In the genomic region with DNA sequence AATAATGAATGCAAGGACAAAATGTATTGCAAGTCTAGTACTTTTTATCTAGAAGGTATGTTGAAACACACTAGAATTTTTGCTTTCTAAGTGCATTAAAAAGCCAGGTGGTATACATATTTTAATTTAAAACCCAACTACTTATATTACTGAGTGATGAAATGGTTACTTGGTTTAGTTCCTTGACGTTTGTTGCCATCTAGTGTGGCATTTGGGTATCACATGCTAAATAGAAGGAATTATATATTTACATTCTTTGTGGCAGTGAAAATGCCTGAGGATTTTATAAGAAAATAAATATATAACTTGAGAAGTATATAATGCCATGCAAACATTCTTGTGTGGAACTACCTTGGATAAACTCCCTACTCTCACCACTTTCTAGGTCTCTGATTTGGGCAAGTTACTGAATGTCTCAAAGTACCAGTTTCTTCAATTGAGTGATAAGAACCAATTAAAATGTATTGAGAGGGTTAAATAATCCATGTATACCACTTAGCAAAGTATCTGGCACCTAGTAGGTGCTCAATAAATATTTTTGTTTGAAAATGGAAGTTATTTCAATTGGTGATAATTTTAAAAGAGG, we compare ENCODE assay signal across 9 cellular contexts.
DNase-seq lines count a peak whose midpoint lies in the region; ATAC-seq, FAIRE-seq and TF ChIP-seq lines count a peak whose summit lies in the region.
"Had no signal": no experiment of that assay in that cellular context is flagged by ENCODE, and none has a peak within 500 bp of the region (broad histone marks: within the 10 kb centered on the region; RNA-seq: fewer than 3 reads in every experiment).

No MANE protein-coding gene starts in this region.

- H3K4me3 ChIP-seq in neural progenitor cell, result no peak overlapping the region

- no peaks in the 10 kb centered on the region for H3K9me3 ChIP-seq in neural progenitor cell (ENCODE audit: low read depth)

- FAIRE-seq in GM12891 (lab: Jason Lieb, UNC), result peak; percentile 20
- FAIRE-seq in endometrium (lab: Jason Lieb, UNC), result peak; percentile 90

- no peak overlapping the region for H2AFZ ChIP-seq in neural progenitor cell (replicated peaks)

- no peaks in the 10 kb centered on the region for H3F3A ChIP-seq in neural progenitor cell (ENCODE audit: low read depth)

- no peaks in the 10 kb centered on the region for H4K20me1 ChIP-seq in neural progenitor cell (ENCODE audit: low read depth)

- no peak overlapping the region for H3K4me2 ChIP-seq in neural progenitor cell

- no peaks in the 10 kb centered on the region for H3K4me1 ChIP-seq in neural progenitor cell

- CTCF ChIA-PET in RWPE1 (lab: Yijun Ruan, JAX), result no interaction called here

- H3K27me3 Mint-ChIP-seq in neural progenitor cell (ENCODE audit: insufficient read depth, low read depth), result no peaks in the 10 kb centered on the region
- H3K27me3 Mint-ChIP-seq: T-cell had no signal

- H3K9me3 Mint-ChIP-seq in neural progenitor cell, result no peaks in the 10 kb centered on the region
- H3K9me3 Mint-ChIP-seq: T-cell had no signal

- no peak overlapping the region for H3K27ac Mint-ChIP-seq in neural progenitor cell
- H3K27ac Mint-ChIP-seq: T-cell had no signal

- TF ChIP-seq POLR2A in GM12891 (IDR thresholded peaks at IDR 0.05; ENCODE audit: low read depth, low read length) (no peak), GM18505 (IDR thresholded peaks at IDR 0.05; ENCODE audit: borderline replicate concordance, extremely low read depth, insufficient read depth, insufficient read length) (no peak)

- no peaks in the 10 kb centered on the region for H3K27me3 ChIP-seq in neural progenitor cell

- no peaks in the 10 kb centered on the region for H3K36me3 ChIP-seq in neural progenitor cell

- H3K4me1 Mint-ChIP-seq in neural progenitor cell, result no peaks in the 10 kb centered on the region
- H3K4me1 Mint-ChIP-seq: T-cell had no signal

- H3K9ac ChIP-seq in neural progenitor cell, result no peak overlapping the region

- H3K27ac ChIP-seq in RWPE1 (no peak overlapping the region), neural progenitor cell (no peak overlapping the region)

- POLR2A ChIA-PET in RWPE1 (lab: Yijun Ruan, JAX; ENCODE audit: low non-redundant PET), result no interaction called here

- no peaks in the 10 kb centered on the region for H3K36me3 Mint-ChIP-seq in neural progenitor cell

- peak; percentile 77 for DNase-seq in CD1c-positive myeloid dendritic cell (ENCODE audit: extremely low spot score)
- no peak for DNase-seq in GM12891 (ENCODE audit: insufficient read length, low spot score)
- peak; percentile 49 for DNase-seq in KG1 (lab: John Stamatoyannopoulos, UW)
- DNase-seq in RWPE1 (ENCODE audit: low spot score), result peak; percentile 36
- DNase-seq in neural progenitor cell (ENCODE audit: low spot score), result peak; percentile 42

- no peaks in the 10 kb centered on the region for H3K79me2 ChIP-seq in neural progenitor cell (ENCODE audit: low read depth)

- no peak overlapping the region for H3K4me3 Mint-ChIP-seq in neural progenitor cell
- H3K4me3 Mint-ChIP-seq: T-cell had no signal

- TF ChIP-seq CTCF in RWPE1 (conservative IDR thresholded peaks at IDR 0.05; ENCODE audit: low read depth) (peak; percentile 78), neural progenitor cell (IDR thresholded peaks at IDR 0.05) (peak; percentile 88)

- ATAC-seq in HG03025 (IDR thresholded peaks at IDR 0.05; ENCODE audit: low FRiP score, unreplicated experiment), result no peak
- ATAC-seq in GM18505 (IDR thresholded peaks at IDR 0.05; ENCODE audit: unreplicated experiment), result no peak
- ATAC-seq: T-cell had no signal

TF ChIP-seq in GM12891, 5 proteins besides CTCF, POLR2A, EP300 and RAD21:
- no peak for TF ChIP-seq SPI1 (IDR thresholded peaks at IDR 0.05; ENCODE audit: low read depth, low read length)
- TF ChIP-seq TAF1 (IDR thresholded peaks at IDR 0.05; ENCODE audit: low read depth, low read length), result no peak
- TF ChIP-seq POU2F2 (IDR thresholded peaks at IDR 0.05; ENCODE audit: low read depth, low read length), result no peak
- no peak for TF ChIP-seq POLR2AphosphoS5 (IDR thresholded peaks at IDR 0.05; ENCODE audit: low read depth, low read length)
- no peak for TF ChIP-seq PAX5 (IDR thresholded peaks at IDR 0.05; ENCODE audit: insufficient read depth, low read length, severe bottlenecking)
